8 cellular contexts compared by ENCODE assay signal in the genomic region with DNA sequence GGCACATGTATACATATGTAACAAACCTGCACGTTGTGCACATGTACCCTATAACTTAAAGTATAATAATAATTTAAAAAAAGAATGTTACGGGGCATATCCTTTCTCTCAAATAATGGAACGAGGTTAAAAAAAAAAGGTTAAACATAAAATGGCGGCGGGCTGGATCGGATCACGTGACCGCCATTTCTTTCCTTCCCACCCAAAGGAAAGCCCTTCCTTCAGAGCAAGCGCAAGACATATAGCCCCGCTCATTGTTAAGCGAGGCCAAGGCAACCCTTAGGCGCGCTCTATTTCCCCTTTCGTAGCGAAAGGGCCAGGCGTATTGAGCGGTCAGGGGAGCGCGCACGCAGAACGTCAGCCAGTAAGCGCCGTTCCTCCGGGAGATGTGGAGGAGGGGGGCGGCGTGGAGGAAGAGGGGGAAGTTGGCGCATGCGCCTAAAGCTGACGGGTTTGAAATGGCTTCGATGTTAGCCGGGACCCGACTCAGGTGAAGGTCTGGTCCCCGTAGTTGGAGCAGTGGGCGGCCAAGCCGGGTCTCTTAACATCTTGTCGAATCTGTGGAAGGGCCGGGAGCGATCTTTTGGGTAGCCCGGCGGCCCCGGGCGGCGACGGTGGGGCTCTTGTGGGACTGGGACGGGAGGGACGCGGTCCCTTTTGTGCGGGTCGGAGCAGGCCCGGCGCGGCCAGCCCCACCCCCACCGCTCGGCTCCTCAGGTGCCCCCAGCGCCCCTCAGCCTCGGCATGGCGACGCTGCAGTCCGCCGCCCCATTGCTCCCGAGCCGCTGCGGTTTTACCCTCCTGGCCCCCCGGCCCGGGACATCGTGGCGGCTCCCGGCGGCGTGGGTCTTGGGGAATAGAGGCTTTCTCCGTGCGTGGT. TPM values are rescaled to one million over a fixed set of nuclear protein-coding genes. Genes with fewer than 3 reads are reported as not detected.
A peak's percentile ranks its signal among the peaks of the same experiment; 100 is the strongest.
DNase-seq lines count a peak whose midpoint lies in the region; ATAC-seq, FAIRE-seq and TF ChIP-seq lines count a peak whose summit lies in the region.

Gene CCAR1, plus strand, starts transcription at position 447 of the 880 bp plus-strand sequence. CDS start 1,266 bp downstream, outside the sequence.

- peak within 1 kb of the TSS; percentile 96 for H3K27ac Mint-ChIP-seq in astrocyte (ENCODE audit: unreplicated experiment)

- TF ChIP-seq CTCF in astrocyte (IDR thresholded peaks at IDR 0.05; ENCODE audit: insufficient read depth, low read depth, low read length) (no peak), uterus (IDR thresholded peaks at IDR 0.05) (no peak)

- H3K36me3 ChIP-seq in astrocyte (ENCODE audit: insufficient read depth, low read length) (peaks cover 5% of the 10 kb centered on the region), uterus (no peaks in the 10 kb centered on the region)

- H4K20me1 ChIP-seq in astrocyte (ENCODE audit: insufficient read depth, low read length) = peaks cover 3% of the 10 kb centered on the region

- WGBS in right cardiac atrium = under 1% methylated on average over 72 of the region's 72 CpGs

- peak within 1 kb of the TSS; percentile 92 for H3K4me2 ChIP-seq in astrocyte (ENCODE audit: low read length)

- peaks cover 48% of the 10 kb centered on the region for H3K79me2 ChIP-seq in astrocyte (ENCODE audit: insufficient read depth, low read length)

- H3K4me1 ChIP-seq in astrocyte (ENCODE audit: insufficient read depth, low read length) = no peaks in the 10 kb centered on the region
- no peaks in the 10 kb centered on the region for H3K4me1 ChIP-seq in right cardiac atrium (ENCODE audit: control insufficient read depth, insufficient read depth, low read length)
- no peaks in the 10 kb centered on the region for H3K4me1 ChIP-seq in uterus

- H3K27ac ChIP-seq in astrocyte (ENCODE audit: low read depth, low read length) = peak within 1 kb of the TSS; percentile 84
- H3K27ac ChIP-seq in right cardiac atrium (ENCODE audit: low read length) = peak within 1 kb of the TSS; percentile 90
- H3K27ac ChIP-seq in uterus = peak within 1 kb of the TSS; percentile 88 to 94

- peak within 1 kb of the TSS; percentile 96 for H3K4me3 Mint-ChIP-seq in astrocyte (ENCODE audit: unreplicated experiment)

- H3K9me3 Mint-ChIP-seq in astrocyte (ENCODE audit: unreplicated experiment) = no peaks in the 10 kb centered on the region

- H3K4me1 Mint-ChIP-seq in astrocyte (ENCODE audit: low read depth, unreplicated experiment) = peaks cover 3% of the 10 kb centered on the region

- DNase-seq in NCI-H2029 (lab: John Stamatoyannopoulos, UW) (peak; percentile 95), T-helper 22 cell (ENCODE audit: low read depth) (peak; percentile 92), astrocyte (ENCODE audit: low read depth) (peak; percentile 97), right cardiac atrium (peak; percentile 98 to 99 (median 98)), pulmonary artery endothelial cell (ENCODE audit: low read depth, low spot score) (peak; percentile 98), uterus (peak; percentile 96 to 97)

- intact Hi-C loops in right cardiac atrium (cut with DNase I) (loop anchor here in 2 of 4 donors (10.0 kb wide), 1 partner anchor 166 kb away; no protein-coding TSS in a partner anchor), uterus (cut with DNase I; ENCODE audit: low total_unique reads) (no loop called here)

- H3K27me3 ChIP-seq in astrocyte (ENCODE audit: insufficient read depth, low read length) (no peaks in the 10 kb centered on the region), right cardiac atrium (ENCODE audit: control insufficient read depth, insufficient read depth) (no peaks in the 10 kb centered on the region), uterus (no peaks in the 10 kb centered on the region)

- H2AFZ ChIP-seq in astrocyte (ENCODE audit: low read depth, low read length) = peak within 1 kb of the TSS; percentile 78

- H3K9ac ChIP-seq in astrocyte (ENCODE audit: low read length) = peak within 1 kb of the TSS; percentile 97

- peak within 1 kb of the TSS; percentile 84 for H3K4me3 ChIP-seq in astrocyte (ENCODE audit: insufficient read depth, low read depth, low read length)
- H3K4me3 ChIP-seq in right cardiac atrium (ENCODE audit: low read length) = peak within 1 kb of the TSS; percentile 89
- H3K4me3 ChIP-seq in uterus = peak within 1 kb of the TSS; percentile 81 to 96

- TF ChIP-seq POLR2A in GM18505 (IDR thresholded peaks at IDR 0.05; ENCODE audit: borderline replicate concordance, extremely low read depth, insufficient read depth, insufficient read length) (peak; percentile 86), uterus (IDR thresholded peaks at IDR 0.05) (peak; percentile 45 to 73)

- no peaks in the 10 kb centered on the region for H3K27me3 Mint-ChIP-seq in astrocyte (ENCODE audit: low read depth, unreplicated experiment)

- peaks cover 5% of the 10 kb centered on the region for H3K36me3 Mint-ChIP-seq in astrocyte (ENCODE audit: low read depth, unreplicated experiment)

- ATAC-seq in GM18505 (IDR thresholded peaks at IDR 0.05; ENCODE audit: unreplicated experiment) = peak; percentile 97
- peak; percentile 98 for ATAC-seq in HG02973 (IDR thresholded peaks at IDR 0.05; ENCODE audit: unreplicated experiment)
- peak; percentile 99 to 100 for ATAC-seq in right cardiac atrium

- FAIRE-seq in astrocyte (lab: Jason Lieb, UNC) = peak; percentile 54

- H3K9me3 ChIP-seq in astrocyte (ENCODE audit: insufficient read depth, low read depth, low read length) (no peaks in the 10 kb centered on the region), right cardiac atrium (ENCODE audit: control insufficient read depth, low read length) (no peaks in the 10 kb centered on the region), uterus (no peaks in the 10 kb centered on the region)

RNA-seq across cellular contexts. Expression of gene CCAR1, which starts in this region (rescaled TPM):
- total RNA-seq in astrocyte (62.4 and 72.8 TPM in 2 replicates), right cardiac atrium (10 to 100 TPM; 29.2 to 35.4 (median 33.9) TPM), pulmonary artery endothelial cell (30.9 and 40.4 TPM in 2 replicates), uterus (10 to 100 TPM; 31.0 to 75.6 (median 51.7) TPM)
- polyA plus RNA-seq in right cardiac atrium = 31.5 TPM

Comparison
In these comparisons a context has a peak if more than half of its experiments do, and no peak if none do; other contexts are left out.
1. Peak in every context shown above with its lines: DNase-seq, ATAC-seq, H3K4me3 ChIP-seq and H3K27ac ChIP-seq.